In genomic region chr18:77116201-77117080, GRCh38 we compare ENCODE assay signal across 11 cellular contexts. TPM values are rescaled to one million over a fixed set of nuclear protein-coding genes. Genes with fewer than 3 reads are reported as not detected.
DNase-seq lines count a peak whose midpoint lies in the region; ATAC-seq, FAIRE-seq and TF ChIP-seq lines count a peak whose summit lies in the region.
"Had no signal": no experiment of that assay in that cellular context is flagged by ENCODE, and none has a peak within 500 bp of the region (broad histone marks: within the 10 kb centered on the region; RNA-seq: fewer than 3 reads in every experiment).

No MANE protein-coding gene starts in this region.

- no peak for TF ChIP-seq EP300 in upper lobe of left lung (IDR thresholded peaks at IDR 0.05)

- H3K9me3 Mint-ChIP-seq in activated T-cell treated with anti-CD3 and anti-CD28 coated beads, Interleukin-2, amount 50 U/mL, for 72 hours: peaks cover 0 to 3% of the 10 kb centered on the region in 2 donors
- H3K9me3 Mint-ChIP-seq in activated CD8-positive, alpha-beta memory T cell treated with anti-CD3 and anti-CD28 coated beads, Interleukin-2, amount 10 ng/mL, durations not matched to agents 7 days and 5 days (ENCODE audit: low read depth): no peaks in the 10 kb centered on the region
- H3K9me3 Mint-ChIP-seq: nephron had no signal

- no peak for ATAC-seq in activated T-cell treated with anti-CD3 and anti-CD28 coated beads, Interleukin-2, amount 50 U/mL, for 72 hours (replicated peaks in 1 of 2)
- no peak for ATAC-seq in activated CD8-positive, alpha-beta memory T cell treated with anti-CD3 and anti-CD28 coated beads, Interleukin-2, amount 10 ng/mL, durations not matched to agents 7 days and 5 days
- ATAC-seq in lower lobe of right lung (no peak), upper lobe of left lung (ENCODE audit: low FRiP score in 2 of 2) (no peak), HG03196 (IDR thresholded peaks at IDR 0.05; ENCODE audit: unreplicated experiment) (no peak)

- H3K4me3 ChIP-seq in lower lobe of right lung (no peak overlapping the region), upper lobe of left lung (no peak overlapping the region)

- H3K27ac ChIP-seq in lower lobe of right lung: peak overlapping the region; percentile 89
- peak overlapping the region in 3 of 4 donors; percentile 83 to 94 (median 86) for H3K27ac ChIP-seq in upper lobe of left lung
- H3K27ac ChIP-seq in caudate nucleus (ENCODE audit: low read depth, low read length): no peak overlapping the region

- H3K4me1 ChIP-seq in lower lobe of right lung (peaks cover 47% of the 10 kb centered on the region), upper lobe of left lung (peaks cover 29 to 63% (median 37%) of the 10 kb centered on the region in 4 donors)

- DNase-seq in activated T-cell treated with anti-CD3 and anti-CD28 coated beads, Interleukin-2, amount 50 U/mL, for 72 hours: no peak
- DNase-seq in activated T-cell treated with anti-CD3 and anti-CD28 coated beads for 4 hours (no peak), lower lobe of right lung (no peak), upper lobe of left lung (no peak), GM12891 (ENCODE audit: insufficient read length, low spot score) (no peak), caudate nucleus (lab: John Stamatoyannopoulos, UW) (no peak)
- DNase-seq in activated CD8-positive, alpha-beta memory T cell treated with anti-CD3 and anti-CD28 coated beads, Interleukin-2, amount 10 ng/mL, durations not matched to agents 7 days and 5 days: no peak
- DNase-seq: activated CD4-positive, alpha-beta T cell treated with anti-CD3 and anti-CD28 coated beads for 1 hour; MM.1S had no signal

- H3K36me3 ChIP-seq in lower lobe of right lung (peaks cover 6% of the 10 kb centered on the region), upper lobe of left lung (no peaks in the 10 kb centered on the region)

- H3K27me3 Mint-ChIP-seq in activated T-cell treated with anti-CD3 and anti-CD28 coated beads, Interleukin-2, amount 50 U/mL, for 72 hours (ENCODE audit: low read depth): no peaks in the 10 kb centered on the region
- H3K27me3 Mint-ChIP-seq in activated CD8-positive, alpha-beta memory T cell treated with anti-CD3 and anti-CD28 coated beads, Interleukin-2, amount 10 ng/mL, durations not matched to agents 7 days and 5 days: no peaks in the 10 kb centered on the region

- H3K9me3 ChIP-seq in lower lobe of right lung: no peaks in the 10 kb centered on the region
- no peaks in the 10 kb centered on the region for H3K9me3 ChIP-seq in upper lobe of left lung

- peaks cover 83% of the 10 kb centered on the region for H3K4me1 Mint-ChIP-seq in activated T-cell treated with anti-CD3 and anti-CD28 coated beads, Interleukin-2, amount 50 U/mL, for 72 hours (ENCODE audit: low read depth)
- peaks cover 62% of the 10 kb centered on the region for H3K4me1 Mint-ChIP-seq in activated CD8-positive, alpha-beta memory T cell treated with anti-CD3 and anti-CD28 coated beads, Interleukin-2, amount 10 ng/mL, durations not matched to agents 7 days and 5 days

- FAIRE-seq in GM12891 (lab: Jason Lieb, UNC): no peak

- no peak for TF ChIP-seq CTCF in lower lobe of right lung (IDR thresholded peaks at IDR 0.05)
- no peak for TF ChIP-seq CTCF in upper lobe of left lung (IDR thresholded peaks at IDR 0.05)

- peaks cover 8 to 26% of the 10 kb centered on the region in 2 donors for H3K36me3 Mint-ChIP-seq in activated T-cell treated with anti-CD3 and anti-CD28 coated beads, Interleukin-2, amount 50 U/mL, for 72 hours (ENCODE audit: insufficient read depth in 2 of 2)
- H3K36me3 Mint-ChIP-seq in activated CD8-positive, alpha-beta memory T cell treated with anti-CD3 and anti-CD28 coated beads, Interleukin-2, amount 10 ng/mL, durations not matched to agents 7 days and 5 days: peaks cover 58% of the 10 kb centered on the region

- peak overlapping the region in 1 of 2 donors; percentile 46 for H3K4me3 Mint-ChIP-seq in activated T-cell treated with anti-CD3 and anti-CD28 coated beads, Interleukin-2, amount 50 U/mL, for 72 hours
- no peak overlapping the region for H3K4me3 Mint-ChIP-seq in activated CD8-positive, alpha-beta memory T cell treated with anti-CD3 and anti-CD28 coated beads, Interleukin-2, amount 10 ng/mL, durations not matched to agents 7 days and 5 days
- H3K4me3 Mint-ChIP-seq: nephron had no signal

- intact Hi-C loops in lower lobe of right lung (cut with DNase I): no loop called here

- WGBS in upper lobe of left lung, 2 donors: 90 to 93% methylated on average over 18 of the region's 18 CpGs

- H3K27me3 ChIP-seq in lower lobe of right lung (ENCODE audit: low read depth): no peaks in the 10 kb centered on the region
- no peaks in the 10 kb centered on the region for H3K27me3 ChIP-seq in upper lobe of left lung

- TF ChIP-seq POLR2A in upper lobe of left lung (IDR thresholded peaks at IDR 0.05) (no peak), GM12891 (IDR thresholded peaks at IDR 0.05; ENCODE audit: low read depth, low read length) (no peak)

- H3K27ac Mint-ChIP-seq in activated T-cell treated with anti-CD3 and anti-CD28 coated beads, Interleukin-2, amount 50 U/mL, for 72 hours: peak overlapping the region; percentile 71
- peak overlapping the region; percentile 55 for H3K27ac Mint-ChIP-seq in activated CD8-positive, alpha-beta memory T cell treated with anti-CD3 and anti-CD28 coated beads, Interleukin-2, amount 10 ng/mL, durations not matched to agents 7 days and 5 days

- CTCF ChIA-PET in activated CD8-positive, alpha-beta memory T cell treated with anti-CD3 and anti-CD28 coated beads, Interleukin-2, amount 10 ng/mL, durations not matched to agents 7 days and 5 days (lab: Charles Lee): interaction anchor here (1.0 to 1.9 kb wide), 4 partner anchors 11 to 116 kb away, joined by 3 to 4 read pairs (median 4); no protein-coding TSS in a partner anchor

TF ChIP-seq in GM12891, 5 proteins besides CTCF, POLR2A, EP300 and RAD21:
- no peak for TF ChIP-seq TAF1 (IDR thresholded peaks at IDR 0.05; ENCODE audit: low read depth, low read length)
- no peak for TF ChIP-seq PAX5 (IDR thresholded peaks at IDR 0.05; ENCODE audit: insufficient read depth, low read length, severe bottlenecking)
- TF ChIP-seq POU2F2 (IDR thresholded peaks at IDR 0.05; ENCODE audit: low read depth, low read length): no peak
- TF ChIP-seq POLR2AphosphoS5 (IDR thresholded peaks at IDR 0.05; ENCODE audit: low read depth, low read length): no peak
- TF ChIP-seq SPI1 (IDR thresholded peaks at IDR 0.05; ENCODE audit: low read depth, low read length): no peak

RNA-seq across cellular contexts. Expression of gene MBP, which starts 16.1 kb away (rescaled TPM):
- 100 to 1,000 TPM; 101 to 107 TPM for total RNA-seq in activated T-cell treated with anti-CD3 and anti-CD28 coated beads, Interleukin-2, amount 50 U/mL, for 72 hours
- 100 to 1,000 TPM in 1 of 2 experiments, 10 to 100 TPM in 1; 94.7 to 101 TPM for total RNA-seq in activated CD8-positive, alpha-beta memory T cell treated with anti-CD3 and anti-CD28 coated beads, Interleukin-2, amount 10 ng/mL, durations not matched to agents 7 days and 5 days
- total RNA-seq in lower lobe of right lung: 90.6 TPM
- total RNA-seq in upper lobe of left lung: 10 to 100 TPM; 55.5 to 87.6 (median 68.8) TPM
- 16.8 TPM for polyA plus RNA-seq in GM12891 (2012; ENCODE audit: low read depth, missing spikeins)
